ENCODE assay signal across 19 cellular contexts in genomic region chr12:124865728-124866127, GRCh38.
"Had no signal": no experiment of that assay in that cellular context is flagged by ENCODE, and none has a peak within 500 bp of the region (broad histone marks: within the 10 kb centered on the region; RNA-seq: fewer than 3 reads in every experiment).

No MANE protein-coding gene starts in this region.

- H3K27ac ChIP-seq: cardiac muscle cell, epithelial cell of prostate, gastroesophageal sphincter, thyroid gland had no signal

- H3K4me3 Mint-ChIP-seq: activated CD4-positive, alpha-beta memory T cell treated with anti-CD3 and anti-CD28 coated beads for 36 hours; activated naive CD4-positive, alpha-beta T cell treated with anti-CD3 and anti-CD28 coated beads for 36 hours; activated T-cell treated with anti-CD3 and anti-CD28 coated beads, Interleukin-2, amount 50 U/mL, for 72 hours; stimulated activated naive B cell treated with anti-CD40 and anti-IgM and Interleukin-4, amounts not matched to agents 10 μg/mL and 1 μg/mL and 100 μg/mL, for 72 hours; T-helper 1 cell treated with Interleukin-12 subunit alpha and Interleukin-12 subunit beta and Interleukin-4 antibody, amounts not matched to agents 30 μg/mL and 1 μg/mL, for 36 hours had no signal

- ATAC-seq: activated T-cell treated with anti-CD3 and anti-CD28 coated beads, Interleukin-2, amount 50 U/mL, for 72 hours; gastroesophageal sphincter; naive thymus-derived CD4-positive, alpha-beta T cell; stimulated activated naive B cell treated with anti-CD40 and anti-IgM and Interleukin-4, amounts not matched to agents 10 μg/mL and 1 μg/mL and 100 μg/mL, for 72 hours had no signal

- H3K36me3 ChIP-seq: cardiac muscle cell, gastroesophageal sphincter, thyroid gland had no signal

- H3K27me3 Mint-ChIP-seq: stimulated activated naive B cell treated with anti-CD40 and anti-IgM and Interleukin-4, amounts not matched to agents 10 μg/mL and 1 μg/mL and 100 μg/mL, for 72 hours had no signal

- H3K27me3 ChIP-seq: cardiac muscle cell, gastroesophageal sphincter, thyroid gland had no signal

- H3K36me3 Mint-ChIP-seq: activated CD4-positive, alpha-beta memory T cell treated with anti-CD3 and anti-CD28 coated beads for 36 hours; naive thymus-derived CD4-positive, alpha-beta T cell had no signal

- H3K27ac Mint-ChIP-seq: activated CD4-positive, alpha-beta memory T cell treated with anti-CD3 and anti-CD28 coated beads for 36 hours; activated naive CD4-positive, alpha-beta T cell treated with anti-CD3 and anti-CD28 coated beads for 36 hours; activated T-cell treated with anti-CD3 and anti-CD28 coated beads, Interleukin-2, amount 50 U/mL, for 72 hours; progenitor cell of endocrine pancreas; stimulated activated naive B cell treated with anti-CD40 and anti-IgM and Interleukin-4, amounts not matched to agents 10 μg/mL and 1 μg/mL and 100 μg/mL, for 72 hours; T-helper 1 cell treated with Interleukin-12 subunit alpha and Interleukin-12 subunit beta and Interleukin-4 antibody, amounts not matched to agents 30 μg/mL and 1 μg/mL, for 36 hours had no signal

- H3K9me3 Mint-ChIP-seq: activated CD4-positive, alpha-beta memory T cell treated with anti-CD3 and anti-CD28 coated beads for 36 hours; activated naive CD4-positive, alpha-beta T cell treated with anti-CD3 and anti-CD28 coated beads for 36 hours; activated T-cell treated with anti-CD3 and anti-CD28 coated beads, Interleukin-2, amount 50 U/mL, for 72 hours; naive thymus-derived CD4-positive, alpha-beta T cell; stimulated activated naive B cell treated with anti-CD40 and anti-IgM and Interleukin-4, amounts not matched to agents 10 μg/mL and 1 μg/mL and 100 μg/mL, for 72 hours; T-helper 1 cell treated with Interleukin-12 subunit alpha and Interleukin-12 subunit beta and Interleukin-4 antibody, amounts not matched to agents 30 μg/mL and 1 μg/mL, for 36 hours had no signal

- H3K9me3 ChIP-seq: gastroesophageal sphincter, thyroid gland had no signal

- H3K4me3 ChIP-seq: cardiac muscle cell, gastroesophageal sphincter, thyroid gland had no signal

- DNase-seq: activated CD4-positive, alpha-beta memory T cell treated with anti-CD3 and anti-CD28 coated beads for 36 hours; activated CD4-positive, alpha-beta T cell treated with anti-CD3 and anti-CD28 coated beads for 48 hours; activated effector memory CD4-positive, alpha-beta T cell treated with Interleukin-2 at 50 U/mL for 16 hours; activated naive CD4-positive, alpha-beta T cell treated with anti-CD3 and anti-CD28 coated beads for 36 hours; activated T-cell treated with anti-CD3 and anti-CD28 coated beads, Interleukin-2, amount 50 U/mL, for 72 hours; cortex of kidney; head of caudate nucleus; naive thymus-derived CD4-positive, alpha-beta T cell; retina; stimulated activated CD4-positive, alpha-beta T cell treated with anti-CD3 and anti-CD28 coated beads, Interleukin-2, amount 100 ng/mL, for 48 hours; stimulated activated CD8-positive, alpha-beta memory T cell treated with anti-CD3 and anti-CD28 coated beads, Interleukin-4, amount 100 ng/mL, for 48 hours; stimulated activated naive B cell treated with anti-CD40 and anti-IgM and Interleukin-4, amounts not matched to agents 10 μg/mL and 1 μg/mL and 100 μg/mL, for 72 hours; T1000; thyroid gland had no signal
